Comparison of ENCODE assay signal across 11 cellular contexts in genomic region chr12:79415754-79416435, GRCh38.
DNase-seq lines count a peak whose midpoint lies in the region; FAIRE-seq and TF ChIP-seq lines count a peak whose summit lies in the region.
"Had no signal": no experiment of that assay in that cellular context is flagged by ENCODE, and none has a peak within 500 bp of the region (broad histone marks: within the 10 kb centered on the region; RNA-seq: fewer than 3 reads in every experiment).

No MANE protein-coding gene starts in this region.

- no peak for FAIRE-seq in HTR-8/SVneo (lab: Jason Lieb, UNC)

- no peak overlapping the region for H3K4me3 Mint-ChIP-seq in mesothelial cell of epicardium
- H3K4me3 Mint-ChIP-seq: activated CD8-positive, alpha-beta T cell treated with anti-CD3 and anti-CD28 coated beads, Interleukin-2, amount 10 ng/mL, durations not matched to agents 7 days and 5 days had no signal

- H3K27me3 Mint-ChIP-seq in mesothelial cell of epicardium (ENCODE audit: low read depth) = no peaks in the 10 kb centered on the region

- no peaks in the 10 kb centered on the region for H3K36me3 Mint-ChIP-seq in mesothelial cell of epicardium

- H3K4me1 Mint-ChIP-seq in mesothelial cell of epicardium = peaks cover 76% of the 10 kb centered on the region

- no peak overlapping the region for H3K4me3 ChIP-seq in choroid plexus epithelial cell (ENCODE audit: low read depth, low read length)

- no peaks in the 10 kb centered on the region for H3K9me3 Mint-ChIP-seq in mesothelial cell of epicardium

- peak overlapping the region; percentile 92 for H3K27ac Mint-ChIP-seq in mesothelial cell of epicardium
- H3K27ac Mint-ChIP-seq: activated CD8-positive, alpha-beta T cell treated with anti-CD3 and anti-CD28 coated beads, Interleukin-2, amount 10 ng/mL, durations not matched to agents 7 days and 5 days had no signal

- in situ Hi-C loops in Caki2 (cut with HindIII; ENCODE audit: low pct_unique_long_range_greater_than_20kb, low sequenced_read_pairs) (loop anchor here (5.0 to 25.0 kb wide), 2 partner anchors 136 to 771 kb away; no protein-coding TSS in a partner anchor), KBM-7 (cut with MboI; ENCODE audit: low pct_unique_long_range_greater_than_20kb, low sequenced_read_pairs) (loop anchor here (25.0 kb wide), 1 partner anchor 321 kb away; no protein-coding TSS in a partner anchor)

- peak; percentile 60 for DNase-seq in Caki2 (ENCODE audit: low read depth)
- peak; percentile 71 for DNase-seq in M059J (ENCODE audit: low read depth)
- DNase-seq in choroid plexus epithelial cell (ENCODE audit: low read depth) = peak; percentile 60
- no peak for DNase-seq in mesothelial cell of epicardium (ENCODE audit: low spot score in 2 of 2, unreplicated experiment in 2 of 2)
- DNase-seq in HTR-8/SVneo (ENCODE audit: insufficient read length, low spot score) = no peak
- no peak for DNase-seq in activated effector memory CD4-positive, alpha-beta T cell treated with anti-CD3 and anti-CD28 coated beads, Interleukin-2, amount 50 U/mL, for 16 hours
- DNase-seq in KBM-7 = no peak
- no peak for DNase-seq in iPS-NIHi7 (ENCODE audit: extremely low spot score)
- DNase-seq: activated CD8-positive, alpha-beta T cell treated with anti-CD3 and anti-CD28 coated beads, Interleukin-2, amount 10 ng/mL, durations not matched to agents 7 days and 5 days; GDM1; NCI-H524 treated with DMSO at 0.1 percent for 48 hours had no signal

- no peak for TF ChIP-seq CTCF in choroid plexus epithelial cell (conservative IDR thresholded peaks at IDR 0.05; ENCODE audit: low read depth, low read length)
- TF ChIP-seq CTCF in mesothelial cell of epicardium (IDR thresholded peaks at IDR 0.05; ENCODE audit: unreplicated experiment) = no peak

Comparison
In these comparisons a context has a peak if more than half of its experiments do, and no peak if none do; other contexts are left out.
1. DNase-seq: peak in Caki2 (single experiment), M059J (single experiment) and choroid plexus epithelial cell (single experiment); none in mesothelial cell of epicardium (0 of 2), HTR-8/SVneo (single experiment), activated effector memory CD4-positive, alpha-beta T cell treated with anti-CD3 and anti-CD28 coated beads, Interleukin-2, amount 50 U/mL, for 16 hours (single experiment), KBM-7 (single experiment) and iPS-NIHi7 (single experiment).